2 cellular contexts compared by ENCODE assay signal in the genomic region with DNA sequence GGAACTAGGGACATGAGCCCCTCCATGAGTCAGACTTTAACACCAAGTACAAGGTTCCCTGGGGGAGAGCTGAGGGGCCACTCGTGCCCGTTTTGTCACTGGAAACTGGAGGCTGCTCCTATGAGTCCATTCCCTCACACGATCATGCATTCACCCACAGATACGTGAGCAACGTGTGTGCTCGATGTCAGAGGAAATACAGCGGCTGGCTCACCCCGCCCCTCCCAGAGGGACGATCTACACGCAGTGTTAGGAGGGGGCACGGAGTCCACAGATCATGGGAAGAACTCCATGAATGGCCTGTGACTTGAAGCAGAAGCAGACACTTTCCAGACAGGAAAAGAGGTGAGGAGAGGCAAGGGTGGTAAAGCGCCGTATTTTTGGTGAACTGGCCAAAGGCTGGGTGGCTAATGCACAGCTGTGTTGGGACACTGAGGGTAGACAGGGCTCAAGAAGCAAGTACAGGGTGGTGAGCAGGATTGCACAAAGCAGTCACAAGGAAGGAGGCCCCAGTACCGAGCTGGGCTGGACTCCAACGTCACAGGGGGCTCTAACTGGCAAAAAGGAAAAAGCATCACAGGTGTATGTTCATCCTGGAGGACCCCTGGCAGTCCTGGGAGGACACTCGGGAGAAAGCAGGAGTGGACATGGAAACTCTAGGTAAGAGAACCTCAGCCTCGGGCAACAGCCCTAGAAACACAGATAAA.
TF ChIP-seq lines count a peak whose summit lies in the region.

No MANE protein-coding gene starts in this region.

TF ChIP-seq in WTC11, 78 proteins besides CTCF, POLR2A, EP300 and RAD21:
- TF ChIP-seq PRRX2 (CRISPR knock-in tag; IDR thresholded peaks at IDR 0.05): no peak
- TF ChIP-seq EMX1 (CRISPR knock-in tag; IDR thresholded peaks at IDR 0.05): no peak
- TF ChIP-seq GABPB1 (CRISPR knock-in tag; IDR thresholded peaks at IDR 0.05): peak; percentile 35; the same call in 1 of the 2 replicates
- TF ChIP-seq, protein P1, sequence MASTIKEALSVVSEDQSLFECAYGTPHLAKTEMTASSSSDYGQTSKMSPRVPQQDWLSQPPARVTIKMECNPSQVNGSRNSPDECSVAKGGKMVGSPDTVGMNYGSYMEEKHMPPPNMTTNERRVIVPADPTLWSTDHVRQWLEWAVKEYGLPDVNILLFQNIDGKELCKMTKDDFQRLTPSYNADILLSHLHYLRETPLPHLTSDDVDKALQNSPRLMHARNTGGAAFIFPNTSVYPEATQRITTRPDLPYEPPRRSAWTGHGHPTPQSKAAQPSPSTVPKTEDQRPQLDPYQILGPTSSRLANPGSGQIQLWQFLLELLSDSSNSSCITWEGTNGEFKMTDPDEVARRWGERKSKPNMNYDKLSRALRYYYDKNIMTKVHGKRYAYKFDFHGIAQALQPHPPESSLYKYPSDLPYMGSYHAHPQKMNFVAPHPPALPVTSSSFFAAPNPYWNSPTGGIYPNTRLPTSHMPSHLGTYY (CRISPR knock-in tag; IDR thresholded peaks at IDR 0.05): no peak

TF ChIP-seq in HepG2, 621 proteins besides CTCF, POLR2A, EP300 and RAD21 (continues in another document):
- TF ChIP-seq ZNF136 (CRISPR knock-in tag; IDR thresholded peaks at IDR 0.05; ENCODE audit: low read depth) (no peak), TEAD3 (CRISPR knock-in tag; optimal IDR thresholded peaks at IDR 0.05; ENCODE audit: borderline replicate concordance) (peak; percentile 62), HOXA3 (CRISPR knock-in tag; IDR thresholded peaks at IDR 0.05) (peak; percentile 72; the same call in 1 of the 2 replicates), ZNF598 (CRISPR knock-in tag; IDR thresholded peaks at IDR 0.05; ENCODE audit: borderline replicate concordance) (no peak), MEIS1 (CRISPR knock-in tag; IDR thresholded peaks at IDR 0.05; ENCODE audit: borderline replicate concordance) (no peak; the same call in 1 of the 2 replicates), ZNF790 (CRISPR knock-in tag; IDR thresholded peaks at IDR 0.05; ENCODE audit: borderline replicate concordance) (0 out of 2 replicates have a peak, but pooled peaks have one; percentile 2), ZNF432 (CRISPR knock-in tag; IDR thresholded peaks at IDR 0.05; ENCODE audit: borderline replicate concordance) (no peak), HDAC2 (CRISPR knock-in tag; IDR thresholded peaks at IDR 0.05) (no peak), ATF1 (CRISPR knock-in tag; IDR thresholded peaks at IDR 0.05) (no peak), ZFYVE20 (CRISPR knock-in tag; IDR thresholded peaks at IDR 0.05; ENCODE audit: borderline replicate concordance, low read depth) (no peak), KDM4B (CRISPR knock-in tag; IDR thresholded peaks at IDR 0.05) (no peak), ZNF761 (CRISPR knock-in tag; conservative IDR thresholded peaks at IDR 0.05) (0 out of 2 replicates have a peak, but pooled peaks have one; percentile 37), ZNF224 (CRISPR knock-in tag; IDR thresholded peaks at IDR 0.05) (0 out of 2 replicates have a peak, but pooled peaks have one; percentile 81), ZNF75D (CRISPR knock-in tag; IDR thresholded peaks at IDR 0.05; ENCODE audit: borderline replicate concordance) (no peak), ZNF780A (CRISPR knock-in tag; IDR thresholded peaks at IDR 0.05) (no peak), MEF2D (CRISPR knock-in tag; IDR thresholded peaks at IDR 0.05) (no peak), HOXA9 (CRISPR knock-in tag; IDR thresholded peaks at IDR 0.05; ENCODE audit: borderline replicate concordance) (no peak), ASH2L (IDR thresholded peaks at IDR 0.05; ENCODE audit: insufficient read length, low read depth, low read length) (no peak), ZNF616 (CRISPR knock-in tag; IDR thresholded peaks at IDR 0.05; ENCODE audit: low read depth) (no peak), RNF2 (conservative IDR thresholded peaks at IDR 0.05; ENCODE audit: low read depth) (no peak), CREM (IDR thresholded peaks at IDR 0.05) (peak; percentile 52), CREM (CRISPR knock-in tag; IDR thresholded peaks at IDR 0.05) (no peak)
- TF ChIP-seq, protein P2, sequence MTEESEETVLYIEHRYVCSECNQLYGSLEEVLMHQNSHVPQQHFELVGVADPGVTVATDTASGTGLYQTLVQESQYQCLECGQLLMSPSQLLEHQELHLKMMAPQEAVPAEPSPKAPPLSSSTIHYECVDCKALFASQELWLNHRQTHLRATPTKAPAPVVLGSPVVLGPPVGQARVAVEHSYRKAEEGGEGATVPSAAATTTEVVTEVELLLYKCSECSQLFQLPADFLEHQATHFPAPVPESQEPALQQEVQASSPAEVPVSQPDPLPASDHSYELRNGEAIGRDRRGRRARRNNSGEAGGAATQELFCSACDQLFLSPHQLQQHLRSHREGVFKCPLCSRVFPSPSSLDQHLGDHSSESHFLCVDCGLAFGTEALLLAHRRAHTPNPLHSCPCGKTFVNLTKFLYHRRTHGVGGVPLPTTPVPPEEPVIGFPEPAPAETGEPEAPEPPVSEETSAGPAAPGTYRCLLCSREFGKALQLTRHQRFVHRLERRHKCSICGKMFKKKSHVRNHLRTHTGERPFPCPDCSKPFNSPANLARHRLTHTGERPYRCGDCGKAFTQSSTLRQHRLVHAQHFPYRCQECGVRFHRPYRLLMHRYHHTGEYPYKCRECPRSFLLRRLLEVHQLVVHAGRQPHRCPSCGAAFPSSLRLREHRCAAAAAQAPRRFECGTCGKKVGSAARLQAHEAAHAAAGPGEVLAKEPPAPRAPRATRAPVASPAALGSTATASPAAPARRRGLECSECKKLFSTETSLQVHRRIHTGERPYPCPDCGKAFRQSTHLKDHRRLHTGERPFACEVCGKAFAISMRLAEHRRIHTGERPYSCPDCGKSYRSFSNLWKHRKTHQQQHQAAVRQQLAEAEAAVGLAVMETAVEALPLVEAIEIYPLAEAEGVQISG (CRISPR knock-in tag; IDR thresholded peaks at IDR 0.05): peak; percentile 33; the same call in 1 of the 2 replicates
- TF ChIP-seq, protein P3, sequence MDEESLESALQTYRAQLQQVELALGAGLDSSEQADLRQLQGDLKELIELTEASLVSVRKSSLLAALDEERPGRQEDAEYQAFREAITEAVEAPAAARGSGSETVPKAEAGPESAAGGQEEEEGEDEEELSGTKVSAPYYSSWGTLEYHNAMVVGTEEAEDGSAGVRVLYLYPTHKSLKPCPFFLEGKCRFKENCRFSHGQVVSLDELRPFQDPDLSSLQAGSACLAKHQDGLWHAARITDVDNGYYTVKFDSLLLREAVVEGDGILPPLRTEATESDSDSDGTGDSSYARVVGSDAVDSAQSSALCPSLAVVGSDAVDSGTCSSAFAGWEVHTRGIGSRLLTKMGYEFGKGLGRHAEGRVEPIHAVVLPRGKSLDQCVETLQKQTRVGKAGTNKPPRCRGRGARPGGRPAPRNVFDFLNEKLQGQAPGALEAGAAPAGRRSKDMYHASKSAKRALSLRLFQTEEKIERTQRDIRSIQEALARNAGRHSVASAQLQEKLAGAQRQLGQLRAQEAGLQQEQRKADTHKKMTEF (CRISPR knock-in tag; IDR thresholded peaks at IDR 0.05): peak; percentile 47; the same call in 1 of the 2 replicates
- TF ChIP-seq, protein P4, sequence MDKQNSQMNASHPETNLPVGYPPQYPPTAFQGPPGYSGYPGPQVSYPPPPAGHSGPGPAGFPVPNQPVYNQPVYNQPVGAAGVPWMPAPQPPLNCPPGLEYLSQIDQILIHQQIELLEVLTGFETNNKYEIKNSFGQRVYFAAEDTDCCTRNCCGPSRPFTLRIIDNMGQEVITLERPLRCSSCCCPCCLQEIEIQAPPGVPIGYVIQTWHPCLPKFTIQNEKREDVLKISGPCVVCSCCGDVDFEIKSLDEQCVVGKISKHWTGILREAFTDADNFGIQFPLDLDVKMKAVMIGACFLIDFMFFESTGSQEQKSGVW (CRISPR knock-in tag; IDR thresholded peaks at IDR 0.05; ENCODE audit: borderline replicate concordance): no peak
- TF ChIP-seq, protein P5, sequence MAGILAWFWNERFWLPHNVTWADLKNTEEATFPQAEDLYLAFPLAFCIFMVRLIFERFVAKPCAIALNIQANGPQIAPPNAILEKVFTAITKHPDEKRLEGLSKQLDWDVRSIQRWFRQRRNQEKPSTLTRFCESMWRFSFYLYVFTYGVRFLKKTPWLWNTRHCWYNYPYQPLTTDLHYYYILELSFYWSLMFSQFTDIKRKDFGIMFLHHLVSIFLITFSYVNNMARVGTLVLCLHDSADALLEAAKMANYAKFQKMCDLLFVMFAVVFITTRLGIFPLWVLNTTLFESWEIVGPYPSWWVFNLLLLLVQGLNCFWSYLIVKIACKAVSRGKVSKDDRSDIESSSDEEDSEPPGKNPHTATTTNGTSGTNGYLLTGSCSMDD (CRISPR knock-in tag; IDR thresholded peaks at IDR 0.05): no peak
- TF ChIP-seq, protein P6, sequence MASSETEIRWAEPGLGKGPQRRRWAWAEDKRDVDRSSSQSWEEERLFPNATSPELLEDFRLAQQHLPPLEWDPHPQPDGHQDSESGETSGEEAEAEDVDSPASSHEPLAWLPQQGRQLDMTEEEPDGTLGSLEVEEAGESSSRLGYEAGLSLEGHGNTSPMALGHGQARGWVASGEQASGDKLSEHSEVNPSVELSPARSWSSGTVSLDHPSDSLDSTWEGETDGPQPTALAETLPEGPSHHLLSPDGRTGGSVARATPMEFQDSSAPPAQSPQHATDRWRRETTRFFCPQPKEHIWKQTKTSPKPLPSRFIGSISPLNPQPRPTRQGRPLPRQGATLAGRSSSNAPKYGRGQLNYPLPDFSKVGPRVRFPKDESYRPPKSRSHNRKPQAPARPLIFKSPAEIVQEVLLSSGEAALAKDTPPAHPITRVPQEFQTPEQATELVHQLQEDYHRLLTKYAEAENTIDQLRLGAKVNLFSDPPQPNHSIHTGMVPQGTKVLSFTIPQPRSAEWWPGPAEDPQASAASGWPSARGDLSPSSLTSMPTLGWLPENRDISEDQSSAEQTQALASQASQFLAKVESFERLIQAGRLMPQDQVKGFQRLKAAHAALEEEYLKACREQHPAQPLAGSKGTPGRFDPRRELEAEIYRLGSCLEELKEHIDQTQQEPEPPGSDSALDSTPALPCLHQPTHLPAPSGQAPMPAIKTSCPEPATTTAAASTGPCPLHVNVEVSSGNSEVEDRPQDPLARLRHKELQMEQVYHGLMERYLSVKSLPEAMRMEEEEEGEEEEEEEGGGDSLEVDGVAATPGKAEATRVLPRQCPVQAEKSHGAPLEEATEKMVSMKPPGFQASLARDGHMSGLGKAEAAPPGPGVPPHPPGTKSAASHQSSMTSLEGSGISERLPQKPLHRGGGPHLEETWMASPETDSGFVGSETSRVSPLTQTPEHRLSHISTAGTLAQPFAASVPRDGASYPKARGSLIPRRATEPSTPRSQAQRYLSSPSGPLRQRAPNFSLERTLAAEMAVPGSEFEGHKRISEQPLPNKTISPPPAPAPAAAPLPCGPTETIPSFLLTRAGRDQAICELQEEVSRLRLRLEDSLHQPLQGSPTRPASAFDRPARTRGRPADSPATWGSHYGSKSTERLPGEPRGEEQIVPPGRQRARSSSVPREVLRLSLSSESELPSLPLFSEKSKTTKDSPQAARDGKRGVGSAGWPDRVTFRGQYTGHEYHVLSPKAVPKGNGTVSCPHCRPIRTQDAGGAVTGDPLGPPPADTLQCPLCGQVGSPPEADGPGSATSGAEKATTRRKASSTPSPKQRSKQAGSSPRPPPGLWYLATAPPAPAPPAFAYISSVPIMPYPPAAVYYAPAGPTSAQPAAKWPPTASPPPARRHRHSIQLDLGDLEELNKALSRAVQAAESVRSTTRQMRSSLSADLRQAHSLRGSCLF (CRISPR knock-in tag; IDR thresholded peaks at IDR 0.05; ENCODE audit: borderline replicate concordance): no peak
- TF ChIP-seq, protein P7, sequence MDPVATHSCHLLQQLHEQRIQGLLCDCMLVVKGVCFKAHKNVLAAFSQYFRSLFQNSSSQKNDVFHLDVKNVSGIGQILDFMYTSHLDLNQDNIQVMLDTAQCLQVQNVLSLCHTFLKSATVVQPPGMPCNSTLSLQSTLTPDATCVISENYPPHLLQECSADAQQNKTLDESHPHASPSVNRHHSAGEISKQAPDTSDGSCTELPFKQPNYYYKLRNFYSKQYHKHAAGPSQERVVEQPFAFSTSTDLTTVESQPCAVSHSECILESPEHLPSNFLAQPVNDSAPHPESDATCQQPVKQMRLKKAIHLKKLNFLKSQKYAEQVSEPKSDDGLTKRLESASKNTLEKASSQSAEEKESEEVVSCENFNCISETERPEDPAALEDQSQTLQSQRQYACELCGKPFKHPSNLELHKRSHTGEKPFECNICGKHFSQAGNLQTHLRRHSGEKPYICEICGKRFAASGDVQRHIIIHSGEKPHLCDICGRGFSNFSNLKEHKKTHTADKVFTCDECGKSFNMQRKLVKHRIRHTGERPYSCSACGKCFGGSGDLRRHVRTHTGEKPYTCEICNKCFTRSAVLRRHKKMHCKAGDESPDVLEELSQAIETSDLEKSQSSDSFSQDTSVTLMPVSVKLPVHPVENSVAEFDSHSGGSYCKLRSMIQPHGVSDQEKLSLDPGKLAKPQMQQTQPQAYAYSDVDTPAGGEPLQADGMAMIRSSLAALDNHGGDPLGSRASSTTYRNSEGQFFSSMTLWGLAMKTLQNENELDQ (CRISPR knock-in tag; IDR thresholded peaks at IDR 0.05; ENCODE audit: borderline replicate concordance): no peak
- TF ChIP-seq, protein P8, sequence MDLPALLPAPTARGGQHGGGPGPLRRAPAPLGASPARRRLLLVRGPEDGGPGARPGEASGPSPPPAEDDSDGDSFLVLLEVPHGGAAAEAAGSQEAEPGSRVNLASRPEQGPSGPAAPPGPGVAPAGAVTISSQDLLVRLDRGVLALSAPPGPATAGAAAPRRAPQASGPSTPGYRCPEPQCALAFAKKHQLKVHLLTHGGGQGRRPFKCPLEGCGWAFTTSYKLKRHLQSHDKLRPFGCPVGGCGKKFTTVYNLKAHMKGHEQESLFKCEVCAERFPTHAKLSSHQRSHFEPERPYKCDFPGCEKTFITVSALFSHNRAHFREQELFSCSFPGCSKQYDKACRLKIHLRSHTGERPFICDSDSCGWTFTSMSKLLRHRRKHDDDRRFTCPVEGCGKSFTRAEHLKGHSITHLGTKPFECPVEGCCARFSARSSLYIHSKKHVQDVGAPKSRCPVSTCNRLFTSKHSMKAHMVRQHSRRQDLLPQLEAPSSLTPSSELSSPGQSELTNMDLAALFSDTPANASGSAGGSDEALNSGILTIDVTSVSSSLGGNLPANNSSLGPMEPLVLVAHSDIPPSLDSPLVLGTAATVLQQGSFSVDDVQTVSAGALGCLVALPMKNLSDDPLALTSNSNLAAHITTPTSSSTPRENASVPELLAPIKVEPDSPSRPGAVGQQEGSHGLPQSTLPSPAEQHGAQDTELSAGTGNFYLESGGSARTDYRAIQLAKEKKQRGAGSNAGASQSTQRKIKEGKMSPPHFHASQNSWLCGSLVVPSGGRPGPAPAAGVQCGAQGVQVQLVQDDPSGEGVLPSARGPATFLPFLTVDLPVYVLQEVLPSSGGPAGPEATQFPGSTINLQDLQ (CRISPR knock-in tag; IDR thresholded peaks at IDR 0.05): no peak
